ENCODE assay signal across 11 cellular contexts in the genomic region with DNA sequence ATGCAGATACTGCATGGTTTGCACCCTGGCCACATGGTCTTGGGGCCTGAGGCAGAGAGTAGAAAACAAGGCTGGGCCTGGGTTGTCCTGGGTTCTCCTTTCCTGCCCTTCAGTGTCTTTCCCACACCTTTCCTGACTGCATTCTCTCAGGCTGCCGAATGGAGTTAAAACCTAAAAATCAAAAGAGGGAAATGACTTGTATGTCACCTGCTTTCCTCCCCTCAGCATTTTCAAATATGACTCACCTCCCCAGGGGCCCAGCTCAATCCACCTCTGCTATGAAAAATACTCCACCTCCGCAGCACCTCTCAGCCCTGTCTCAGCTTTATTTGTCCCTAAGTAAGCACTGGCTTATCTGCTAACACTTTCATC.
DNase-seq lines count a peak whose midpoint lies in the region; ATAC-seq and TF ChIP-seq lines count a peak whose summit lies in the region.
"Had no signal": no experiment of that assay in that cellular context is flagged by ENCODE, and none has a peak within 500 bp of the region (broad histone marks: within the 10 kb centered on the region; RNA-seq: fewer than 3 reads in every experiment).

No MANE protein-coding gene starts in this region.

- no peak overlapping the region for H3K4me3 ChIP-seq in GM12865 (ENCODE audit: low read depth, low read length)
- H3K4me3 ChIP-seq: BLaER1 treated with 17β-estradiol and CSF1 and Interleukin-3, amounts not matched to agents 10 nM and 100 nM; thoracic aorta had no signal

- ATAC-seq in GM19438 (IDR thresholded peaks at IDR 0.05; ENCODE audit: low read depth, unreplicated experiment) (peak; percentile 68), HG02981 (IDR thresholded peaks at IDR 0.05; ENCODE audit: unreplicated experiment) (peak; percentile 67)

- no peak for TF ChIP-seq CTCF in GM12865 (IDR thresholded peaks at IDR 0.05; ENCODE audit: insufficient read depth, low read depth, low read length, missing control alignments)

- DNase-seq in GM12865 (ENCODE audit: low read depth) (peak; percentile 61), NCI-H2171 treated with DMSO at 0.1 percent for 48 hours (lab: John Stamatoyannopoulos, UW) (peak; percentile 60), C1 segment of cervical spinal cord (lab: John Stamatoyannopoulos, UW) (no peak), ureter (ENCODE audit: low spot score) (no peak)
- DNase-seq in activated CD8-positive, alpha-beta memory T cell treated with anti-CD3 and anti-CD28 coated beads, Interleukin-2, amount 50 U/mL, for 48 hours, result no peak
- no peak for DNase-seq in stimulated activated CD4-positive, alpha-beta T cell treated with anti-CD3 and anti-CD28 coated beads, Interleukin-4, amount 100 ng/mL, for 1 hour
- DNase-seq: NCI-H446 had no signal

Comparison
In these comparisons a context has a peak if more than half of its experiments do, and no peak if none do; other contexts are left out.
1. DNase-seq: peak in GM12865 (single experiment) and NCI-H2171 treated with DMSO at 0.1 percent for 48 hours (single experiment); none in activated CD8-positive, alpha-beta memory T cell treated with anti-CD3 and anti-CD28 coated beads, Interleukin-2, amount 50 U/mL, for 48 hours (single experiment), stimulated activated CD4-positive, alpha-beta T cell treated with anti-CD3 and anti-CD28 coated beads, Interleukin-4, amount 100 ng/mL, for 1 hour (single experiment), C1 segment of cervical spinal cord (0 of 14) and ureter (single experiment).